Comparison of ENCODE assay signal across 1 cellular context in the genomic region with DNA sequence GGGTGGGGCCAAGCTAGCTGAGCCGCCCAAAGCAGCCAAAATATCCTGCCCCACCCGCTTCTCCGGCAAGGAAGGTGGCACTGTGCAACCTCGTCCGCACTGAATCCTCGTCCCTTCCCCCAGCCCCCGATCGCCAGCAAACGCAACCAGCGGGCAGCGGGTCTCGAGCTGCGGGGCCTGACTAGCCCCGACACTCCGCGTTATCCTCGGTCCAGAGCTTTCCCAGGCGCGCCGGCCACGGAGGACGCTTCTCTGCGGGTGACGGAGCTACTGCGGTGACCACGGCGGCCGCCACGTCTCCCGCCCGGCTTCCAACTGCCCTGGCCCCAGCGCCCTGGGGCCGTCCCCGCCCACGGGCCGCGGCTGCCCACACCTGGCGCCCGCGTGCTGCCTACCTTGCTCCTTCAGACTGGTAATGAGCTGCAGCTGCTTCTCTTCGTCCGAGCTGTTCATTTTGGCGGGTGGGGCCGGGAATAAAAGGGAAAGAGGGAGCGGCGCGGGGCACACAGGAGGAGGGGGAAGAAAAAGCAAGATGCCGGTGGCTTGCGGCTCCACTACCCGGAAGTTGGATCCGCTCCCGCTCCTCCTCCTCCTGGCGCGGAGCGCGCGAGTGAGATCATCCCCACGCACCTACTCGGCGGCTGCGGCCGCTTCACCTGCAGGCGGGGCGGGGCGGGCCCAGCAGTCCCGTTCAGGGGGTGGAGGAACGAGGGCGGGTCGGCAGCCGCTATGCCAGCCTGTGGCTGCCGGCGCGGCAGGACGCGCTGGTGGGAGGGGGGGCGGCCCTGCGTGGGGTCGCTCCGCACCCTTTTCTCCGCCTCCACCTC.
A peak's percentile ranks its signal among the peaks of the same experiment; 100 is the strongest.
TF ChIP-seq lines count a peak whose summit lies in the region.

A gene with protein sequence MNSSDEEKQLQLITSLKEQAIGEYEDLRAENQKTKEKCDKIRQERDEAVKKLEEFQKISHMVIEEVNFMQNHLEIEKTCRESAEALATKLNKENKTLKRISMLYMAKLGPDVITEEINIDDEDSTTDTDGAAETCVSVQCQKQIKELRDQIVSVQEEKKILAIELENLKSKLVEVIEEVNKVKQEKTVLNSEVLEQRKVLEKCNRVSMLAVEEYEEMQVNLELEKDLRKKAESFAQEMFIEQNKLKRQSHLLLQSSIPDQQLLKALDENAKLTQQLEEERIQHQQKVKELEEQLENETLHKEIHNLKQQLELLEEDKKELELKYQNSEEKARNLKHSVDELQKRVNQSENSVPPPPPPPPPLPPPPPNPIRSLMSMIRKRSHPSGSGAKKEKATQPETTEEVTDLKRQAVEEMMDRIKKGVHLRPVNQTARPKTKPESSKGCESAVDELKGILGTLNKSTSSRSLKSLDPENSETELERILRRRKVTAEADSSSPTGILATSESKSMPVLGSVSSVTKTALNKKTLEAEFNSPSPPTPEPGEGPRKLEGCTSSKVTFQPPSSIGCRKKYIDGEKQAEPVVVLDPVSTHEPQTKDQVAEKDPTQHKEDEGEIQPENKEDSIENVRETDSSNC (minus strand): TSS at position 561 of the 827 bp plus-strand sequence. CDS start 108 bp downstream, at position 453.

TF ChIP-seq in K562, 482 proteins besides CTCF, POLR2A, EP300 and RAD21 (continued from another document and continues in another):
- TF ChIP-seq, protein P1, sequence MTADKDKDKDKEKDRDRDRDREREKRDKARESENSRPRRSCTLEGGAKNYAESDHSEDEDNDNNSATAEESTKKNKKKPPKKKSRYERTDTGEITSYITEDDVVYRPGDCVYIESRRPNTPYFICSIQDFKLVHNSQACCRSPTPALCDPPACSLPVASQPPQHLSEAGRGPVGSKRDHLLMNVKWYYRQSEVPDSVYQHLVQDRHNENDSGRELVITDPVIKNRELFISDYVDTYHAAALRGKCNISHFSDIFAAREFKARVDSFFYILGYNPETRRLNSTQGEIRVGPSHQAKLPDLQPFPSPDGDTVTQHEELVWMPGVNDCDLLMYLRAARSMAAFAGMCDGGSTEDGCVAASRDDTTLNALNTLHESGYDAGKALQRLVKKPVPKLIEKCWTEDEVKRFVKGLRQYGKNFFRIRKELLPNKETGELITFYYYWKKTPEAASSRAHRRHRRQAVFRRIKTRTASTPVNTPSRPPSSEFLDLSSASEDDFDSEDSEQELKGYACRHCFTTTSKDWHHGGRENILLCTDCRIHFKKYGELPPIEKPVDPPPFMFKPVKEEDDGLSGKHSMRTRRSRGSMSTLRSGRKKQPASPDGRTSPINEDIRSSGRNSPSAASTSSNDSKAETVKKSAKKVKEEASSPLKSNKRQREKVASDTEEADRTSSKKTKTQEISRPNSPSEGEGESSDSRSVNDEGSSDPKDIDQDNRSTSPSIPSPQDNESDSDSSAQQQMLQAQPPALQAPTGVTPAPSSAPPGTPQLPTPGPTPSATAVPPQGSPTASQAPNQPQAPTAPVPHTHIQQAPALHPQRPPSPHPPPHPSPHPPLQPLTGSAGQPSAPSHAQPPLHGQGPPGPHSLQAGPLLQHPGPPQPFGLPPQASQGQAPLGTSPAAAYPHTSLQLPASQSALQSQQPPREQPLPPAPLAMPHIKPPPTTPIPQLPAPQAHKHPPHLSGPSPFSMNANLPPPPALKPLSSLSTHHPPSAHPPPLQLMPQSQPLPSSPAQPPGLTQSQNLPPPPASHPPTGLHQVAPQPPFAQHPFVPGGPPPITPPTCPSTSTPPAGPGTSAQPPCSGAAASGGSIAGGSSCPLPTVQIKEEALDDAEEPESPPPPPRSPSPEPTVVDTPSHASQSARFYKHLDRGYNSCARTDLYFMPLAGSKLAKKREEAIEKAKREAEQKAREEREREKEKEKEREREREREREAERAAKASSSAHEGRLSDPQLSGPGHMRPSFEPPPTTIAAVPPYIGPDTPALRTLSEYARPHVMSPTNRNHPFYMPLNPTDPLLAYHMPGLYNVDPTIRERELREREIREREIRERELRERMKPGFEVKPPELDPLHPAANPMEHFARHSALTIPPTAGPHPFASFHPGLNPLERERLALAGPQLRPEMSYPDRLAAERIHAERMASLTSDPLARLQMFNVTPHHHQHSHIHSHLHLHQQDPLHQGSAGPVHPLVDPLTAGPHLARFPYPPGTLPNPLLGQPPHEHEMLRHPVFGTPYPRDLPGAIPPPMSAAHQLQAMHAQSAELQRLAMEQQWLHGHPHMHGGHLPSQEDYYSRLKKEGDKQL (CRISPR knock-in tag; IDR thresholded peaks at IDR 0.05; ENCODE audit: borderline replicate concordance): no peak
- TF ChIP-seq, protein P2, sequence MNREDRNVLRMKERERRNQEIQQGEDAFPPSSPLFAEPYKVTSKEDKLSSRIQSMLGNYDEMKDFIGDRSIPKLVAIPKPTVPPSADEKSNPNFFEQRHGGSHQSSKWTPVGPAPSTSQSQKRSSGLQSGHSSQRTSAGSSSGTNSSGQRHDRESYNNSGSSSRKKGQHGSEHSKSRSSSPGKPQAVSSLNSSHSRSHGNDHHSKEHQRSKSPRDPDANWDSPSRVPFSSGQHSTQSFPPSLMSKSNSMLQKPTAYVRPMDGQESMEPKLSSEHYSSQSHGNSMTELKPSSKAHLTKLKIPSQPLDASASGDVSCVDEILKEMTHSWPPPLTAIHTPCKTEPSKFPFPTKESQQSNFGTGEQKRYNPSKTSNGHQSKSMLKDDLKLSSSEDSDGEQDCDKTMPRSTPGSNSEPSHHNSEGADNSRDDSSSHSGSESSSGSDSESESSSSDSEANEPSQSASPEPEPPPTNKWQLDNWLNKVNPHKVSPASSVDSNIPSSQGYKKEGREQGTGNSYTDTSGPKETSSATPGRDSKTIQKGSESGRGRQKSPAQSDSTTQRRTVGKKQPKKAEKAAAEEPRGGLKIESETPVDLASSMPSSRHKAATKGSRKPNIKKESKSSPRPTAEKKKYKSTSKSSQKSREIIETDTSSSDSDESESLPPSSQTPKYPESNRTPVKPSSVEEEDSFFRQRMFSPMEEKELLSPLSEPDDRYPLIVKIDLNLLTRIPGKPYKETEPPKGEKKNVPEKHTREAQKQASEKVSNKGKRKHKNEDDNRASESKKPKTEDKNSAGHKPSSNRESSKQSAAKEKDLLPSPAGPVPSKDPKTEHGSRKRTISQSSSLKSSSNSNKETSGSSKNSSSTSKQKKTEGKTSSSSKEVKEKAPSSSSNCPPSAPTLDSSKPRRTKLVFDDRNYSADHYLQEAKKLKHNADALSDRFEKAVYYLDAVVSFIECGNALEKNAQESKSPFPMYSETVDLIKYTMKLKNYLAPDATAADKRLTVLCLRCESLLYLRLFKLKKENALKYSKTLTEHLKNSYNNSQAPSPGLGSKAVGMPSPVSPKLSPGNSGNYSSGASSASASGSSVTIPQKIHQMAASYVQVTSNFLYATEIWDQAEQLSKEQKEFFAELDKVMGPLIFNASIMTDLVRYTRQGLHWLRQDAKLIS (CRISPR knock-in tag; IDR thresholded peaks at IDR 0.05): peak; percentile 76; the same call in 1 of the 2 replicates
- TF ChIP-seq ZFPM2 (CRISPR knock-in tag; IDR thresholded peaks at IDR 0.05): no peak
- TF ChIP-seq SMARCE1 (IDR thresholded peaks at IDR 0.05): no peak
- TF ChIP-seq SRSF7 (optimal IDR thresholded peaks at IDR 0.05; ENCODE audit: low read depth, low read length): no peak
- TF ChIP-seq TAF7 (tag; IDR thresholded peaks at IDR 0.05): no peak
- no peak for TF ChIP-seq MBD2 (IDR thresholded peaks at IDR 0.05; ENCODE audit: borderline replicate concordance, low read depth)
- TF ChIP-seq YY1 (IDR thresholded peaks at IDR 0.05; ENCODE audit: borderline replicate concordance in 1 of 3, control insufficient read depth in 1 of 3, extremely low read depth in 1 of 3, insufficient read depth in 3 of 3, insufficient read length in 1 of 3, insufficient replicate concordance in 2 of 3, low read depth in 1 of 3, low read length in 2 of 3): peak in 1 of 3 experiments; percentile 73
- TF ChIP-seq TCF3 (CRISPR knock-in tag; IDR thresholded peaks at IDR 0.05): no peak
- no peak for TF ChIP-seq NCOA1 (IDR thresholded peaks at IDR 0.05; ENCODE audit: low read depth)
- no peak for TF ChIP-seq CHD1 (IDR thresholded peaks at IDR 0.05; ENCODE audit: low read length)
- TF ChIP-seq PRMT5 (CRISPR knock-in tag; IDR thresholded peaks at IDR 0.05): no peak
- TF ChIP-seq PCBP1 (IDR thresholded peaks at IDR 0.05; ENCODE audit: low read depth, low read length, poor library complexity, severe bottlenecking): no peak
- TF ChIP-seq, protein P3, sequence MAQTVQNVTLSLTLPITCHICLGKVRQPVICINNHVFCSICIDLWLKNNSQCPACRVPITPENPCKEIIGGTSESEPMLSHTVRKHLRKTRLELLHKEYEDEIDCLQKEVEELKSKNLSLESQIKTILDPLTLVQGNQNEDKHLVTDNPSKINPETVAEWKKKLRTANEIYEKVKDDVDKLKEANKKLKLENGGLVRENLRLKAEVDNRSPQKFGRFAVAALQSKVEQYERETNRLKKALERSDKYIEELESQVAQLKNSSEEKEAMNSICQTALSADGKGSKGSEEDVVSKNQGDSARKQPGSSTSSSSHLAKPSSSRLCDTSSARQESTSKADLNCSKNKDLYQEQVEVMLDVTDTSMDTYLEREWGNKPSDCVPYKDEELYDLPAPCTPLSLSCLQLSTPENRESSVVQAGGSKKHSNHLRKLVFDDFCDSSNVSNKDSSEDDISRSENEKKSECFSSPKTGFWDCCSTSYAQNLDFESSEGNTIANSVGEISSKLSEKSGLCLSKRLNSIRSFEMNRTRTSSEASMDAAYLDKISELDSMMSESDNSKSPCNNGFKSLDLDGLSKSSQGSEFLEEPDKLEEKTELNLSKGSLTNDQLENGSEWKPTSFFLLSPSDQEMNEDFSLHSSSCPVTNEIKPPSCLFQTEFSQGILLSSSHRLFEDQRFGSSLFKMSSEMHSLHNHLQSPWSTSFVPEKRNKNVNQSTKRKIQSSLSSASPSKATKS (CRISPR knock-in tag; IDR thresholded peaks at IDR 0.05): no peak
- TF ChIP-seq ESRRA (IDR thresholded peaks at IDR 0.05; ENCODE audit: borderline replicate concordance, low read depth): 0 out of 2 replicates have a peak, but pooled peaks have one; percentile 13
- peak; percentile 38 for TF ChIP-seq TAF1 (IDR thresholded peaks at IDR 0.05; ENCODE audit: control insufficient read depth, extremely low read depth, insufficient read depth, low read length, severe bottlenecking)
- no peak for TF ChIP-seq SPI1 (IDR thresholded peaks at IDR 0.05; ENCODE audit: borderline replicate concordance, low read depth, low read length)
- no peak for TF ChIP-seq NCOA2 (IDR thresholded peaks at IDR 0.05; ENCODE audit: partially characterized antibody in 2 of 2)
- TF ChIP-seq, protein P4, sequence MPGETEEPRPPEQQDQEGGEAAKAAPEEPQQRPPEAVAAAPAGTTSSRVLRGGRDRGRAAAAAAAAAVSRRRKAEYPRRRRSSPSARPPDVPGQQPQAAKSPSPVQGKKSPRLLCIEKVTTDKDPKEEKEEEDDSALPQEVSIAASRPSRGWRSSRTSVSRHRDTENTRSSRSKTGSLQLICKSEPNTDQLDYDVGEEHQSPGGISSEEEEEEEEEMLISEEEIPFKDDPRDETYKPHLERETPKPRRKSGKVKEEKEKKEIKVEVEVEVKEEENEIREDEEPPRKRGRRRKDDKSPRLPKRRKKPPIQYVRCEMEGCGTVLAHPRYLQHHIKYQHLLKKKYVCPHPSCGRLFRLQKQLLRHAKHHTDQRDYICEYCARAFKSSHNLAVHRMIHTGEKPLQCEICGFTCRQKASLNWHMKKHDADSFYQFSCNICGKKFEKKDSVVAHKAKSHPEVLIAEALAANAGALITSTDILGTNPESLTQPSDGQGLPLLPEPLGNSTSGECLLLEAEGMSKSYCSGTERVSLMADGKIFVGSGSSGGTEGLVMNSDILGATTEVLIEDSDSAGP (CRISPR knock-in tag; IDR thresholded peaks at IDR 0.05): no peak
- no peak for TF ChIP-seq E2F3 (CRISPR knock-in tag; IDR thresholded peaks at IDR 0.05)
- no peak for TF ChIP-seq HNRNPLL (IDR thresholded peaks at IDR 0.05; ENCODE audit: low read depth, low read length, poor library complexity, severe bottlenecking)
- TF ChIP-seq, protein P5, sequence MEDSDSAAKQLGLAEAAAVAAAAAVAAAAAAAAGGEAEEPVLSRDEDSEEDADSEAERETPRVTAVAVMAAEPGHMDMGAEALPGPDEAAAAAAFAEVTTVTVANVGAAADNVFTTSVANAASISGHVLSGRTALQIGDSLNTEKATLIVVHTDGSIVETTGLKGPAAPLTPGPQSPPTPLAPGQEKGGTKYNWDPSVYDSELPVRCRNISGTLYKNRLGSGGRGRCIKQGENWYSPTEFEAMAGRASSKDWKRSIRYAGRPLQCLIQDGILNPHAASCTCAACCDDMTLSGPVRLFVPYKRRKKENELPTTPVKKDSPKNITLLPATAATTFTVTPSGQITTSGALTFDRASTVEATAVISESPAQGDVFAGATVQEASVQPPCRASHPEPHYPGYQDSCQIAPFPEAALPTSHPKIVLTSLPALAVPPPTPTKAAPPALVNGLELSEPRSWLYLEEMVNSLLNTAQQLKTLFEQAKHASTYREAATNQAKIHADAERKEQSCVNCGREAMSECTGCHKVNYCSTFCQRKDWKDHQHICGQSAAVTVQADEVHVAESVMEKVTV (CRISPR knock-in tag; IDR thresholded peaks at IDR 0.05): no peak
- TF ChIP-seq ZNF134 (CRISPR knock-in tag; conservative IDR thresholded peaks at IDR 0.05): no peak
- TF ChIP-seq FUS (optimal IDR thresholded peaks at IDR 0.05; ENCODE audit: low read depth, low read length): no peak
- no peak for TF ChIP-seq KDM1A (IDR thresholded peaks at IDR 0.05)
- no peak for TF ChIP-seq RBM14 (IDR thresholded peaks at IDR 0.05; ENCODE audit: borderline replicate concordance, insufficient read depth, low read depth, low read length)
- TF ChIP-seq SMARCB1 (IDR thresholded peaks at IDR 0.05; ENCODE audit: insufficient read length, low read depth): no peak
- TF ChIP-seq, protein P6, sequence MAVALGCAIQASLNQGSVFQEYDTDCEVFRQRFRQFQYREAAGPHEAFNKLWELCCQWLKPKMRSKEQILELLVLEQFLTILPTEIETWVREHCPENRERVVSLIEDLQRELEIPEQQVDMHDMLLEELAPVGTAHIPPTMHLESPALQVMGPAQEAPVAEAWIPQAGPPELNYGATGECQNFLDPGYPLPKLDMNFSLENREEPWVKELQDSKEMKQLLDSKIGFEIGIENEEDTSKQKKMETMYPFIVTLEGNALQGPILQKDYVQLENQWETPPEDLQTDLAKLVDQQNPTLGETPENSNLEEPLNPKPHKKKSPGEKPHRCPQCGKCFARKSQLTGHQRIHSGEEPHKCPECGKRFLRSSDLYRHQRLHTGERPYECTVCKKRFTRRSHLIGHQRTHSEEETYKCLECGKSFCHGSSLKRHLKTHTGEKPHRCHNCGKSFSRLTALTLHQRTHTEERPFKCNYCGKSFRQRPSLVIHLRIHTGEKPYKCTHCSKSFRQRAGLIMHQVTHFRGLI (CRISPR knock-in tag; IDR thresholded peaks at IDR 0.05): no peak
- TF ChIP-seq, protein P7, sequence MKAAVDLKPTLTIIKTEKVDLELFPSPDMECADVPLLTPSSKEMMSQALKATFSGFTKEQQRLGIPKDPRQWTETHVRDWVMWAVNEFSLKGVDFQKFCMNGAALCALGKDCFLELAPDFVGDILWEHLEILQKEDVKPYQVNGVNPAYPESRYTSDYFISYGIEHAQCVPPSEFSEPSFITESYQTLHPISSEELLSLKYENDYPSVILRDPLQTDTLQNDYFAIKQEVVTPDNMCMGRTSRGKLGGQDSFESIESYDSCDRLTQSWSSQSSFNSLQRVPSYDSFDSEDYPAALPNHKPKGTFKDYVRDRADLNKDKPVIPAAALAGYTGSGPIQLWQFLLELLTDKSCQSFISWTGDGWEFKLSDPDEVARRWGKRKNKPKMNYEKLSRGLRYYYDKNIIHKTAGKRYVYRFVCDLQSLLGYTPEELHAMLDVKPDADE (conservative IDR thresholded peaks at IDR 0.05; ENCODE audit: control insufficient read depth, low read depth, low read length): no peak
- no peak for TF ChIP-seq KHSRP (IDR thresholded peaks at IDR 0.05)
- peak; percentile 67 for TF ChIP-seq EGR1 (conservative IDR thresholded peaks at IDR 0.05)
- no peak for TF ChIP-seq SMARCA4 (IDR thresholded peaks at IDR 0.05)
- TF ChIP-seq HOXB6 (CRISPR knock-in tag; IDR thresholded peaks at IDR 0.05; ENCODE audit: borderline replicate concordance): no peak
- TF ChIP-seq KDM5B (IDR thresholded peaks at IDR 0.05; ENCODE audit: insufficient replicate concordance, low read depth, low read length): peak; percentile 69
- TF ChIP-seq ZNF146 (CRISPR knock-in tag; IDR thresholded peaks at IDR 0.05; ENCODE audit: unreplicated experiment): no peak
